ENCODE assay signal across 6 cellular contexts in genomic region chr19:47952132-47952531, GRCh38. TPM values are rescaled to one million over a fixed set of nuclear protein-coding genes. Genes with fewer than 3 reads are reported as not detected.
"Had no signal": no experiment of that assay in that cellular context is flagged by ENCODE, and none has a peak within 500 bp of the region (broad histone marks: within the 10 kb centered on the region; RNA-seq: fewer than 3 reads in every experiment).

No MANE protein-coding gene starts in this region.

RNA-seq across cellular contexts. Expression of gene BSPH1, which starts 39.8 kb away (rescaled TPM):
- total RNA-seq: GM23248, GM23338, H1, H4, H7, H9 had no signal

RNA-seq across cellular contexts. Expression of gene ELSPBP1, which starts 42.3 kb away (rescaled TPM):
- total RNA-seq: GM23248, GM23338, H1, H7, H9 had no signal
